In the genomic region with DNA sequence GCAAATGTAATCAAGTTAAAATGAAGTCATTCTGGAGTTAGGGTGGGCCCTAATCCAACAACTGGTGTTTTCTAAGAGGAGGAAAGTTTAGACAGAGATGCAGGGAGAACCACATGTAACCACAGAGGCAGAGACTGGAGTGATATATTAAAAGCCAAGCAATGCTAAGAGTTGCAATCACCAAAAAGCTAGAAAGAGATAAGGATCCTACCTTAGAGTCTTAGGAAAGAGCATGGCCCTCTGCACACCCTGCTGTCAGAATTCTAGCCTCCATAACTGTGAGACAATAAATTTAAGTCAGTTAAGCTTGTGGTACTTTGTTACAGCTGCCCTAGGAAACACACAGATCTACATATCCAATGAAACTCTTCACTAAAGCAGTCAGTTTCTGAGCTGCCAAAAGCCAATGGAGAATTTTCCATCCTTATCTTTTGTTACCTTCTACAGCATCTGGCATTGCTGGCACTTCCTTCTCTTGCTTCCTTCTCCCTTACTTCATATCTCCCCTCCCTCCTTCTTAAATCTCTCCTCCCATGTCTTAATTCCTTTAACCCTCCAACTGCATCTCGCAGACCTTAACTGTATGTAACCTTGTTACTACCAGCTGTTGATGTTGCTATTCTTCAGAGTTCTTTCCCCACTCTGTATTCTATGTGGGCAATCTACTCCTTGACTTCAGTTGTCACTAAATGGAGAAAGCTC, we compare ENCODE assay signal across 29 cellular contexts. TPM values are rescaled to one million over a fixed set of nuclear protein-coding genes. Genes with fewer than 3 reads are reported as not detected.
A peak's percentile ranks its signal among the peaks of the same experiment; 100 is the strongest.
DNase-seq lines count a peak whose midpoint lies in the region; ATAC-seq, FAIRE-seq and TF ChIP-seq lines count a peak whose summit lies in the region.
"Had no signal": no experiment of that assay in that cellular context is flagged by ENCODE, and none has a peak within 500 bp of the region (broad histone marks: within the 10 kb centered on the region; RNA-seq: fewer than 3 reads in every experiment).

No MANE protein-coding gene starts in this region.

- no peak overlapping the region for H3K27ac Mint-ChIP-seq in activated T-helper 2 cell treated with anti-CD3 and anti-CD28 coated beads, Interferon-gamma antibody, Interleukin-2, Interleukin-4, amounts not matched to agents 10 μg/mL and 5 μg/mL and 100 μg/mL, durations not matched to agents 14 hours and 24 hours and 36 hours
- H3K27ac Mint-ChIP-seq: activated CD8-positive, alpha-beta T cell treated with anti-CD3 and anti-CD28 coated beads, Interleukin-2, amount 10 ng/mL, durations not matched to agents 7 days and 5 days; activated naive CD8-positive, alpha-beta T cell treated with anti-CD3 and anti-CD28 coated beads, Interleukin-2, amount 10 ng/mL, durations not matched to agents 7 days and 5 days; CD4-positive, alpha-beta memory T cell; neural progenitor cell had no signal

- H3K4me2 ChIP-seq in SK-N-SH (peak overlapping the region; percentile 72), keratinocyte (ENCODE audit: control insufficient read depth, extremely low read depth, insufficient read depth, low read depth, low read length) (peak overlapping the region; percentile 44)
- H3K4me2 ChIP-seq: neural progenitor cell had no signal

- no peaks in the 10 kb centered on the region for H3K36me3 Mint-ChIP-seq in activated T-helper 2 cell treated with anti-CD3 and anti-CD28 coated beads, Interferon-gamma antibody, Interleukin-2, Interleukin-4, amounts not matched to agents 10 μg/mL and 5 μg/mL and 100 μg/mL, durations not matched to agents 14 hours and 24 hours and 36 hours (ENCODE audit: low read depth)
- H3K36me3 Mint-ChIP-seq: activated naive CD8-positive, alpha-beta T cell treated with anti-CD3 and anti-CD28 coated beads, Interleukin-2, amount 10 ng/mL, durations not matched to agents 7 days and 5 days; CD4-positive, alpha-beta memory T cell had no signal

- WGBS in SK-N-SH (ENCODE audit: low lambda C conversion rate): 78% methylated on average over 1 of the region's 1 CpG

- DNase-seq in SK-N-SH (no peak), amniotic epithelial cell (ENCODE audit: low read depth) (peak; percentile 71), keratinocyte (ENCODE audit: low read depth, low spot score) (no peak), nucleus accumbens (lab: John Stamatoyannopoulos, UW) (no peak)
- no peak for DNase-seq in activated T-helper 2 cell treated with anti-CD3 and anti-CD28 coated beads, Interferon-gamma antibody, Interleukin-2, Interleukin-4, amounts not matched to agents 10 μg/mL and 5 μg/mL and 100 μg/mL, durations not matched to agents 14 hours and 24 hours and 36 hours (ENCODE audit: low spot score)
- DNase-seq: 8988T; activated CD8-positive, alpha-beta T cell treated with anti-CD3 and anti-CD28 coated beads, Interleukin-2, amount 10 ng/mL, durations not matched to agents 7 days and 5 days; activated effector memory CD4-positive, alpha-beta T cell treated with anti-CD3 and anti-CD28 coated beads, Interleukin-2, amount 50 U/mL, for 16 hours; activated naive CD8-positive, alpha-beta T cell treated with anti-CD3 and anti-CD28 coated beads, Interleukin-2, amount 10 ng/mL, durations not matched to agents 7 days and 5 days; AML-193; body of pancreas; CD4-positive, alpha-beta memory T cell; dorsolateral prefrontal cortex; kidney glomerular epithelial cell; NCI-H1092; NCI-H187; NCI-H2171 treated with DMSO at 0.1 percent for 48 hours; NCI-H524; Peyer's patch; stimulated activated naive CD4-positive, alpha-beta T cell; T-helper 1 cell had no signal

- H3F3A ChIP-seq in SK-N-SH (replicated peaks; ENCODE audit: insufficient read depth): peaks cover 57% of the 10 kb centered on the region

- peaks cover 6% of the 10 kb centered on the region for H3K27me3 Mint-ChIP-seq in activated T-helper 2 cell treated with anti-CD3 and anti-CD28 coated beads, Interferon-gamma antibody, Interleukin-2, Interleukin-4, amounts not matched to agents 10 μg/mL and 5 μg/mL and 100 μg/mL, durations not matched to agents 14 hours and 24 hours and 36 hours (ENCODE audit: low read depth)
- H3K27me3 Mint-ChIP-seq: activated naive CD8-positive, alpha-beta T cell treated with anti-CD3 and anti-CD28 coated beads, Interleukin-2, amount 10 ng/mL, durations not matched to agents 7 days and 5 days had no signal

- H2AFZ ChIP-seq in SK-N-SH (ENCODE audit: low read depth) (no peak overlapping the region), keratinocyte (ENCODE audit: control insufficient read depth, low read length) (no peak overlapping the region)
- H2AFZ ChIP-seq: neural progenitor cell had no signal

- peaks cover 2% of the 10 kb centered on the region for H3K4me1 Mint-ChIP-seq in activated T-helper 2 cell treated with anti-CD3 and anti-CD28 coated beads, Interferon-gamma antibody, Interleukin-2, Interleukin-4, amounts not matched to agents 10 μg/mL and 5 μg/mL and 100 μg/mL, durations not matched to agents 14 hours and 24 hours and 36 hours (ENCODE audit: low read depth)
- H3K4me1 Mint-ChIP-seq: activated naive CD8-positive, alpha-beta T cell treated with anti-CD3 and anti-CD28 coated beads, Interleukin-2, amount 10 ng/mL, durations not matched to agents 7 days and 5 days; CD4-positive, alpha-beta memory T cell had no signal

- intact Hi-C loops in activated T-helper 2 cell treated with anti-CD3 and anti-CD28 coated beads, Interferon-gamma antibody, Interleukin-2, Interleukin-4, amounts not matched to agents 10 μg/mL and 5 μg/mL and 100 μg/mL, durations not matched to agents 14 hours and 24 hours and 36 hours (cut with micrococcal nuclease): no loop called here

- TF ChIP-seq CTCF in SK-N-SH (IDR thresholded peaks at IDR 0.05) (no peak), keratinocyte (optimal IDR thresholded peaks at IDR 0.05 in 1 of 3, IDR thresholded peaks at IDR 0.05 in 1 of 3, conservative IDR thresholded peaks at IDR 0.05 in 1 of 3; ENCODE audit: extremely low read depth in 1 of 3, insufficient read depth in 2 of 3, low read length in 3 of 3) (no peak)

- POLR2A ChIA-PET in SK-N-SH (lab: Yijun Ruan, JAX): interaction anchor here (1.0 kb wide), 1 partner anchor 11 kb away, joined by 4 read pairs; a partner anchor contains a TSS

- no peaks in the 10 kb centered on the region for H3K9me3 Mint-ChIP-seq in activated T-helper 2 cell treated with anti-CD3 and anti-CD28 coated beads, Interferon-gamma antibody, Interleukin-2, Interleukin-4, amounts not matched to agents 10 μg/mL and 5 μg/mL and 100 μg/mL, durations not matched to agents 14 hours and 24 hours and 36 hours
- H3K9me3 Mint-ChIP-seq: activated naive CD8-positive, alpha-beta T cell treated with anti-CD3 and anti-CD28 coated beads, Interleukin-2, amount 10 ng/mL, durations not matched to agents 7 days and 5 days had no signal

- H3K36me3 ChIP-seq in SK-N-SH (replicated peaks in 1 of 2; ENCODE audit: control insufficient read depth in 1 of 2, insufficient read depth in 2 of 2, low read length in 1 of 2) (peaks cover 2 to 61% of the 10 kb centered on the region in 2 experiments), keratinocyte (ENCODE audit: control insufficient read depth in 2 of 2, extremely low read depth in 1 of 2, insufficient read depth in 2 of 2, low read length in 2 of 2) (peaks cover 18 to 54% of the 10 kb centered on the region in 2 experiments)
- H3K36me3 ChIP-seq: neural progenitor cell, Peyer's patch had no signal

- CTCF ChIA-PET in SK-N-SH (lab: Yijun Ruan, JAX): interaction anchor here (0.6 kb wide), 1 partner anchor 1784 kb away, joined by 3 read pairs; no protein-coding TSS in a partner anchor

- TF ChIP-seq RAD21 in SK-N-SH (IDR thresholded peaks at IDR 0.05; ENCODE audit: low read length): no peak

- ATAC-seq in SK-N-SH treated with all-trans-retinoic acid at 6 μM for 48 hours: no peak
- ATAC-seq in activated CD4-positive, CD25-positive, alpha-beta regulatory T cell treated with anti-CD3 and anti-CD28 coated beads, Interleukin-2, amount 50 U/mL, for 24 hours: no peak
- ATAC-seq in HG02973 (IDR thresholded peaks at IDR 0.05; ENCODE audit: unreplicated experiment): no peak
- ATAC-seq: activated CD8-positive, alpha-beta T cell treated with anti-CD3 and anti-CD28 coated beads, Interleukin-2, amount 10 ng/mL, durations not matched to agents 7 days and 5 days; body of pancreas; sciatic nerve had no signal

- H3K4me3 Mint-ChIP-seq in activated T-helper 2 cell treated with anti-CD3 and anti-CD28 coated beads, Interferon-gamma antibody, Interleukin-2, Interleukin-4, amounts not matched to agents 10 μg/mL and 5 μg/mL and 100 μg/mL, durations not matched to agents 14 hours and 24 hours and 36 hours (ENCODE audit: low read depth): no peak overlapping the region
- H3K4me3 Mint-ChIP-seq: activated CD8-positive, alpha-beta T cell treated with anti-CD3 and anti-CD28 coated beads, Interleukin-2, amount 10 ng/mL, durations not matched to agents 7 days and 5 days; activated naive CD8-positive, alpha-beta T cell treated with anti-CD3 and anti-CD28 coated beads, Interleukin-2, amount 10 ng/mL, durations not matched to agents 7 days and 5 days; CD4-positive, alpha-beta memory T cell; neural progenitor cell had no signal

- no peaks in the 10 kb centered on the region for H3K9me2 ChIP-seq in SK-N-SH

- H3K27ac ChIP-seq in SK-N-SH (ENCODE audit: low read depth in 2 of 2, low read length in 1 of 2) (peak overlapping the region in 1 of 2 experiments; percentile 82; a peak in 2 of 4 replicates), keratinocyte (ENCODE audit: control insufficient read depth, insufficient read depth, low read length) (no peak overlapping the region)
- H3K27ac ChIP-seq: body of pancreas, dorsolateral prefrontal cortex, neural progenitor cell, Peyer's patch had no signal

- dilution Hi-C loops in keratinocyte (cut with MboI; ENCODE audit: extremely low pct_ligation_motif_present, low sequenced_read_pairs): no loop called here

- no peak for FAIRE-seq in keratinocyte (lab: Jason Lieb, UNC)
- FAIRE-seq: GM12891, TTC549 had no signal

- H4K20me1 ChIP-seq in SK-N-SH (ENCODE audit: insufficient read depth) (peaks cover 100% of the 10 kb centered on the region), keratinocyte (ENCODE audit: control insufficient read depth, extremely low read depth, insufficient read depth, low read length) (peaks cover 62% of the 10 kb centered on the region)

- H3K4me1 ChIP-seq in SK-N-SH (ENCODE audit: control insufficient read depth in 1 of 2, insufficient read depth in 2 of 2, low read depth in 1 of 2, low read length in 1 of 2) (peaks cover 21 to 52% of the 10 kb centered on the region in 2 experiments; a peak in 3 of 4 replicates), keratinocyte (ENCODE audit: control insufficient read depth, extremely low read depth, insufficient read depth, low read length) (peaks cover 86% of the 10 kb centered on the region)
- H3K4me1 ChIP-seq: Peyer's patch had no signal

- H3K4me3 ChIP-seq in SK-N-SH (ENCODE audit: low read depth in 2 of 2, low read length in 1 of 2): peak overlapping the region in 1 of 2 experiments; percentile 45; a peak in 1 of 4 replicates
- no peak overlapping the region for H3K4me3 ChIP-seq in keratinocyte (ENCODE audit: control insufficient read depth in 2 of 3, extremely low read depth in 1 of 3, insufficient read depth in 2 of 3, low read depth in 1 of 3, low read length in 3 of 3)
- H3K4me3 ChIP-seq: body of pancreas, dorsolateral prefrontal cortex, lung, neural progenitor cell, Peyer's patch had no signal

- no peaks in the 10 kb centered on the region for H3K9me3 ChIP-seq in SK-N-SH
- H3K9me3 ChIP-seq in keratinocyte (ENCODE audit: control insufficient read depth, low read depth, low read length): no peaks in the 10 kb centered on the region
- H3K9me3 ChIP-seq: body of pancreas, Peyer's patch had no signal

- H3K9ac ChIP-seq in SK-N-SH: 0 out of 2 replicates have a peak overlapping the region, but pooled peaks have one; percentile 5
- no peak overlapping the region for H3K9ac ChIP-seq in keratinocyte (ENCODE audit: control insufficient read depth, extremely low read depth, insufficient read depth, low read length)
- H3K9ac ChIP-seq: neural progenitor cell had no signal

- TF ChIP-seq EP300 in SK-N-SH (IDR thresholded peaks at IDR 0.05; ENCODE audit: borderline replicate concordance in 1 of 2, low read depth in 1 of 2, low read length in 1 of 2): no peak

- no peaks in the 10 kb centered on the region for H3K9me1 ChIP-seq in keratinocyte (ENCODE audit: control insufficient read depth, extremely low read depth, insufficient read depth, low read length)

- peaks cover 100% of the 10 kb centered on the region for H3K79me2 ChIP-seq in SK-N-SH (ENCODE audit: insufficient read depth)
- peaks cover 100% of the 10 kb centered on the region for H3K79me2 ChIP-seq in keratinocyte (ENCODE audit: control insufficient read depth, insufficient read depth, low read length)

- no peaks in the 10 kb centered on the region for H3K27me3 ChIP-seq in SK-N-SH (ENCODE audit: insufficient read depth)
- no peaks in the 10 kb centered on the region for H3K27me3 ChIP-seq in keratinocyte (ENCODE audit: control insufficient read depth, extremely low read depth, insufficient read depth, low read length)
- H3K27me3 ChIP-seq: body of pancreas, dorsolateral prefrontal cortex, neural progenitor cell, Peyer's patch had no signal

RNA-seq across cellular contexts. Expression of a gene that starts 11.2 kb away (rescaled TPM):
- polyA plus RNA-seq in SK-N-SH (2012; rRNA removed): 159 and 190 TPM in 2 replicates
- polyA plus RNA-seq in SK-N-SH (2012; cell fraction: cytosol; rRNA removed): 198 and 211 TPM in 2 replicates
- polyA plus RNA-seq in SK-N-SH (2012; cell fraction: nucleus; rRNA removed): 130 and 207 TPM in 2 replicates
- 226 to 552 TPM (median 465 TPM) in 3 replicates for polyA plus RNA-seq in keratinocyte
- 43.5 TPM for polyA plus RNA-seq in keratinocyte (2011; ENCODE audit: low read depth)
- 139 and 276 TPM in 2 replicates for polyA plus RNA-seq in keratinocyte (2011; cell fraction: cytosol; rRNA removed)
- polyA plus RNA-seq in keratinocyte (2011; cell fraction: nucleus; rRNA removed): 427 and 537 TPM in 2 replicates
- polyA plus RNA-seq in keratinocyte (2012; ENCODE audit: low replicate concordance): 47.0 and 314 TPM in 2 replicates
- polyA minus RNA-seq in keratinocyte: 309 to 761 TPM (median 397 TPM) in 3 replicates
- 419 TPM for polyA minus RNA-seq in keratinocyte (2011; cell fraction: cytosol; rRNA and poly(A)+ RNA removed)
- polyA minus RNA-seq in keratinocyte (2011; cell fraction: nucleus; rRNA and poly(A)+ RNA removed): 805 and 1,429 TPM in 2 replicates
- 4.2 and 5.1 TPM in 2 replicates for total RNA-seq in activated T-helper 2 cell treated with anti-CD3 and anti-CD28 coated beads, Interferon-gamma antibody, Interleukin-2, Interleukin-4, amounts not matched to agents 10 μg/mL and 5 μg/mL and 100 μg/mL, durations not matched to agents 14 hours and 24 hours and 36 hours
